ENCODE assay signal across 8 cellular contexts in the genomic region with DNA sequence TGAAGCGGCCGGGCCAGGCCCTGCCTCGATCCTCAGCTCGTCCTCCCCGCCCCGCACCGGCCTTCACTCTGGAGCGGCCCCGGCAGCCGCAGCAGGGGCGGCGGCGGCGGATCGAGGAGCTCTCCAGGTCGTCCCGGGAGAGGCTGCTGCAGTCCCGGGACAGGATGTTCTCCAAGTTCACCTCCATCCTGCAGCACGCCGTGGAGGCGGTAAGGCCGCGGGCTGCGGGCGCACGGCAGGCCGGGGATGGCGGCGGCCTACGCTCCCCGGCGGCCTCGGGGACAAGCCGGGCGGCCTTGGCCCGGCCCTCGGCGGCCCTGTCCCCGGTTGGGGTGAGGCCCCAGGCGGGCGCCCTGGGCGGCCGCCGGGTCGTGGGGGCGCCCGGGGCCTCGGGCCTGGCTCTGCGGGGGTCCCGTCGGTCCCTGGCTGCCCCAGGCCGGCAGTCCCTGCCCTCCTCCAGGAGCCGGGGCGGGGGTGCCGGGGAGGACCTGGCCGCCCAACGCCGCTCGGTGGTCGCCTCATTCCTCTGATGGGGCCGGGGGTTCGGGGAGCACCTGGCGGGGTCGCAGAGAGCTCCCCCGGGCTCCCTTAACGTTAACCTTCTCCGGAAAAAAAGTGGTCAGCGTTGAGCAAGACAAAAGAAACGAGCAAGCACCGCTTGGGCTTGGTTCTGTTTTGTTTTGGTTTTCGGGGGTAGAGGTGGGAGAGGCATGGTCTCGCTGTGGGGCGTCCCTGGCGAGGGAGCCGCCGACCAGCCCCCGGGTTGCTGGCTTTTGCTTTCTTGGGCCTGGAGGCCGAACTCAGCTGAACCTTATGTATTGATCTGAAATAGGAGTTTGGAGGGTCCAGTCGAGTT. TPM values are rescaled to one million over a fixed set of nuclear protein-coding genes. Genes with fewer than 3 reads are reported as not detected.
DNase-seq lines count a peak whose midpoint lies in the region; ATAC-seq and TF ChIP-seq lines count a peak whose summit lies in the region.

No MANE protein-coding gene starts in this region.

- peaks cover 13% of the 10 kb centered on the region for H3K36me3 Mint-ChIP-seq in CD8-positive, alpha-beta T cell

- peak overlapping the region; percentile 95 for H3K4me3 Mint-ChIP-seq in CD8-positive, alpha-beta T cell

- ATAC-seq in CD8-positive, alpha-beta T cell = peak; percentile 50
- ATAC-seq in GM19372 (IDR thresholded peaks at IDR 0.05; ENCODE audit: low read depth, unreplicated experiment) (peak; percentile 38), HG03442 (IDR thresholded peaks at IDR 0.05; ENCODE audit: unreplicated experiment) (peak; percentile 29)

- H3K4me2 ChIP-seq in mammary epithelial cell (ENCODE audit: insufficient read depth, low read depth, low read length) = peak overlapping the region; percentile 82

- peak overlapping the region; percentile 75 for H3K4me3 ChIP-seq in CD8-positive, alpha-beta T cell (ENCODE audit: low read depth, low read length)
- peak overlapping the region; percentile 85 to 95 (median 85) for H3K4me3 ChIP-seq in mammary epithelial cell (replicated peaks in 1 of 3; ENCODE audit: insufficient read depth in 1 of 3, low read depth in 2 of 3, low read length in 3 of 3)

- CTCF ChIA-PET in CD8-positive, alpha-beta T cell (lab: Charles Lee) = interaction anchor here (0.7 to 2.3 kb wide), 25 partner anchors 9 to 648 kb away, joined by 3 to 18 read pairs (median 4); a partner anchor contains a TSS
- CTCF ChIA-PET in mammary epithelial cell (lab: Charles Lee; ENCODE audit: low non-redundant PET) = interaction anchor here (0.6 kb wide), 2 partner anchors 34 to 239 kb away, joined by 6 read pairs; no protein-coding TSS in a partner anchor

- H3K9me3 Mint-ChIP-seq in CD8-positive, alpha-beta T cell = no peaks in the 10 kb centered on the region

- peaks cover 48% of the 10 kb centered on the region for H3K79me2 ChIP-seq in mammary epithelial cell (ENCODE audit: insufficient read depth, low read length)

- no TSS peak for BruUV-seq in mammary epithelial cell (replicated peaks; lab: Mats Ljungman, UMichigan)

- TF ChIP-seq CTCF in CD8-positive, alpha-beta T cell (IDR thresholded peaks at IDR 0.05) = peak; percentile 9
- no peak for TF ChIP-seq CTCF in mammary epithelial cell (conservative IDR thresholded peaks at IDR 0.05 in 1 of 2, IDR thresholded peaks at IDR 0.05 in 1 of 2; ENCODE audit: extremely low read depth in 1 of 2, insufficient read depth in 1 of 2, low read depth in 1 of 2, low read length in 2 of 2)

- peak overlapping the region; percentile 91 for H3K27ac Mint-ChIP-seq in CD8-positive, alpha-beta T cell

- POLR2A ChIA-PET in CD8-positive, alpha-beta T cell (lab: Charles Lee) = interaction anchor here (0.6 to 2.4 kb wide), 11 partner anchors 10 to 861 kb away, joined by 3 to 12 read pairs (median 5); a partner anchor contains a TSS

- peaks cover under 1% of the 10 kb centered on the region for H3K27me3 Mint-ChIP-seq in CD8-positive, alpha-beta T cell (ENCODE audit: low read depth)

- dilution Hi-C loops in mammary epithelial cell (cut with HindIII; ENCODE audit: low sequenced_read_pairs) = no loop called here

- peak overlapping the region; percentile 82 for H2AFZ ChIP-seq in mammary epithelial cell (ENCODE audit: low read depth, low read length)

- H3K4me1 ChIP-seq in CD8-positive, alpha-beta T cell (ENCODE audit: insufficient read depth, low read length) = peaks cover 11% of the 10 kb centered on the region
- H3K4me1 ChIP-seq in mammary epithelial cell (ENCODE audit: insufficient read depth, low read length) = peaks cover 34% of the 10 kb centered on the region

- peak overlapping the region; percentile 79 for H3K27ac ChIP-seq in CD8-positive, alpha-beta T cell (ENCODE audit: low read depth, low read length)
- H3K27ac ChIP-seq in mammary epithelial cell (ENCODE audit: insufficient read depth, low read depth, low read length) = peak overlapping the region; percentile 88

- in situ Hi-C loops in mammary epithelial cell (cut with MboI; ENCODE audit: low sequenced_read_pairs in 2 of 2) = no loop called here

- DNase-seq in CD8-positive, alpha-beta T cell = peak in 6 of 7 experiments; percentile 25 to 67 (median 34)
- DNase-seq in SW480 (ENCODE audit: low spot score) (peak; percentile 46), mammary epithelial cell (peak; percentile 43), inferior parietal cortex (ENCODE audit: extremely low spot score) (peak; percentile 29), cortex of kidney (lab: John Stamatoyannopoulos, UW) (no peak)
- peak; percentile 4 to 22 for DNase-seq in stimulated activated CD4-positive, alpha-beta T cell treated with anti-CD3 and anti-CD28 coated beads, Interleukin-12 subunit alpha, Interleukin-12 subunit beta, amount 100 ng/mL, for 24 hours (ENCODE audit: low read depth in 2 of 2)

- H3K4me1 Mint-ChIP-seq in CD8-positive, alpha-beta T cell (ENCODE audit: low read depth) = peaks cover 44% of the 10 kb centered on the region

- no peaks in the 10 kb centered on the region for H4K20me1 ChIP-seq in mammary epithelial cell (ENCODE audit: insufficient read depth, low read length)

- no peaks in the 10 kb centered on the region for H3K9me3 ChIP-seq in CD8-positive, alpha-beta T cell (ENCODE audit: low read length)
- no peaks in the 10 kb centered on the region for H3K9me3 ChIP-seq in mammary epithelial cell (replicated peaks; ENCODE audit: insufficient read depth, low read length)

- intact Hi-C loops in CD8-positive, alpha-beta T cell (cut with DNase I, micrococcal nuclease) = loop anchor here (1.0 to 5.0 kb wide), 8 partner anchors 115 to 970 kb away; a partner anchor contains a TSS
- intact Hi-C loops in mammary epithelial cell (cut with micrococcal nuclease) = no loop called here

- H3K27me3 ChIP-seq in CD8-positive, alpha-beta T cell (ENCODE audit: insufficient read depth, low read length) = no peaks in the 10 kb centered on the region
- H3K27me3 ChIP-seq in mammary epithelial cell (ENCODE audit: insufficient read depth, low read length) = no peaks in the 10 kb centered on the region

- 1% methylated on average over 28 of the region's 79 CpGs for WGBS in mammary epithelial cell (ENCODE audit: low coverage, missing lambda C conversion rate)

- no peaks in the 10 kb centered on the region for H3K36me3 ChIP-seq in CD8-positive, alpha-beta T cell (ENCODE audit: insufficient read depth, low read length)
- H3K36me3 ChIP-seq in mammary epithelial cell (ENCODE audit: insufficient read depth, low read length) = no peaks in the 10 kb centered on the region

- H3K9ac ChIP-seq in mammary epithelial cell (ENCODE audit: insufficient read depth, low read length) = peak overlapping the region; percentile 90

RNA-seq across cellular contexts. Expression of a gene that starts 0.6 kb away (rescaled TPM):
- 10 to 100 TPM; 62.0 to 66.4 TPM for total RNA-seq in CD8-positive, alpha-beta T cell
- total RNA-seq in mammary epithelial cell = 10 to 100 TPM; 18.8 to 25.8 TPM
- polyA plus RNA-seq in mammary epithelial cell = 5.0 TPM
- 26.7 TPM for polyA minus RNA-seq in mammary epithelial cell
